Comparison of ENCODE assay signal across 15 cellular contexts in the genomic region with DNA sequence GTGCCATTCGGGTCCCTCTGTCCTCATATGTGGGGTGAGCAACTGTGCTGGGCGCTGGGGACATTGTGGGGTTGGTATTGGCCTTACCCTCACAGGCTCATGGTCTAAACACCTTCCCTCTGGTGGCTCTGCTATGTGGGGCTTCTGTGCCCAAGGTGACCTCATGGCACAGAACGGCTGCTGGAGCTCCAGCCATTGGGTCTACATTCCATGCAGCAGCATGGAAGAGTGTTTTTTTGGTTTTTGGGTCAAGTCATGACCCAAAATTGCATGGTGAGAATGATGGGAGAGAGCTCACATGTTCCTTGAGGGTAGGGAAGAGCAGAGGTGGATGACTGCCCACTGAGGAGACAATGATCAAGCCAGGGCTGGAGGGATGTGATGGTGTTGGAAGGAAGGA.
"Had no signal": no experiment of that assay in that cellular context is flagged by ENCODE, and none has a peak within 500 bp of the region (broad histone marks: within the 10 kb centered on the region; RNA-seq: fewer than 3 reads in every experiment).

No MANE protein-coding gene starts in this region.

- H3K4me1 ChIP-seq: foreskin keratinocyte, sigmoid colon had no signal

- H3K4me3 ChIP-seq: ovary, sigmoid colon, transverse colon had no signal

- H3K9me3 ChIP-seq: ovary, sigmoid colon, transverse colon had no signal

- H3K27me3 Mint-ChIP-seq: activated CD4-positive, alpha-beta T cell treated with anti-CD3 and anti-CD28 coated beads for 36 hours had no signal

- H3K27me3 ChIP-seq: foreskin keratinocyte, ovary had no signal

- H3K36me3 ChIP-seq: ovary, sigmoid colon, transverse colon had no signal

- H3K4me3 Mint-ChIP-seq: activated CD4-positive, alpha-beta T cell treated with anti-CD3 and anti-CD28 coated beads for 36 hours; activated CD8-positive, alpha-beta T cell treated with anti-CD3 and anti-CD28 coated beads, Interleukin-2, amount 10 ng/mL, durations not matched to agents 7 days and 5 days; dendritic cell treated with granulocyte-macrophage colony-stimulating factor and Interleukin-4, amounts not matched to agents 40 ng/mL and 50 ng/mL, for 4 days; neural crest cell had no signal

- H3K36me3 Mint-ChIP-seq: immature natural killer cell had no signal

- DNase-seq: activated CD4-positive, alpha-beta T cell treated with anti-CD3 and anti-CD28 coated beads for 36 hours; activated CD8-positive, alpha-beta memory T cell treated with anti-CD3 and anti-CD28 coated beads, Interleukin-2, amount 50 U/mL, for 4 hours; activated CD8-positive, alpha-beta T cell treated with anti-CD3 and anti-CD28 coated beads, Interleukin-2, amount 10 ng/mL, durations not matched to agents 7 days and 5 days; effector memory CD8-positive, alpha-beta T cell; foreskin keratinocyte; immature natural killer cell; mesendoderm; ovary; sigmoid colon; stimulated activated naive CD4-positive, alpha-beta T cell; T-helper 1 cell; T1000; transverse colon had no signal

- ATAC-seq: activated CD4-positive, alpha-beta T cell treated with anti-CD3 and anti-CD28 coated beads for 36 hours; activated CD8-positive, alpha-beta T cell treated with anti-CD3 and anti-CD28 coated beads, Interleukin-2, amount 10 ng/mL, durations not matched to agents 7 days and 5 days; effector memory CD8-positive, alpha-beta T cell; foreskin keratinocyte had no signal

- H3K9me3 Mint-ChIP-seq: effector memory CD8-positive, alpha-beta T cell had no signal

- H3K27ac ChIP-seq: foreskin keratinocyte, ovary, sigmoid colon, transverse colon had no signal

- H3K4me1 Mint-ChIP-seq: neural crest cell had no signal

- H3K27ac Mint-ChIP-seq: activated CD4-positive, alpha-beta T cell treated with anti-CD3 and anti-CD28 coated beads for 36 hours; dendritic cell treated with granulocyte-macrophage colony-stimulating factor and Interleukin-4, amounts not matched to agents 40 ng/mL and 50 ng/mL, for 4 days; effector memory CD8-positive, alpha-beta T cell had no signal
